In the genomic region with DNA sequence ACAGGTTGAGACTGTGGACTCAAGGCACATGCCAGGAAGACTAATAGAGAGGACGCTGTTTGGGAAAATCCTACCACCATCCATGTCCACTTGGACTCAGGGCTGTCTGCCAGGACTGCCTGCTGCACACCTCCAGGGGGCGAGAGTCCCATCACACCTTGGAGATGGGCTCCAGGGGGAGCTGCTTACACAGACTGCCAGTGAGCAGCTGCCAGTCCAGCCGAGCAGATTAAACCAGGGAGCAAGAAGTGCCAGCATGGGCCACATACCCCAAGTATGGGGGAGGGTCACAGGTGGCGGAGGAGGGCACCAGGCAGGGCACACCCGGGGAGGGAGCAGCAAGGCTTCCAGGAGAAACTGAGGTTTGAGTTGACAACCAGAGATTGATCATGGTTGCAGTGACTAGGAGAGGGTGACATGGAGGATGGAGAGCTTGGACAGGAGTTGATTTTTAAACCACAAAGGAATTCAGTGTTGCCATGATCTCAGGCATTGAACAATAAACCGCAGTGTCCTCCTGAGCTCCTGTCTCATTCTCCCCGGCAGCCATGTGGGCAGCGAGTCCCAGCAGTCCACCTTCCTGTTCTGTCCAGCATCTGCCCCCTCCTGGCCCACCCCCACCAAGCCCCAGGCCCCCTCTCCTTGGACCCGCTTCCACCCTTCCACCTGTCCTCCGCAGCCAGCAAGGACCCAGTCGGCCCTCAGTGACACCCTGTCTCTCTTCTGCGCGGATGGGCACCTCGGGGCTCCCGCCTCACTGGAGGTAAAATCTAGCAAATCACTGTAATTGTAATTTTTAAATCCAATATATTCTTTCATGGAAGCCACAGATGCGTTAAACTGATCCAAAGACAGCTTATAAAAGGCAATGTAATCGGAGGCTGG, we compare ENCODE assay signal across 9 cellular contexts. TPM values are rescaled to one million over a fixed set of nuclear protein-coding genes. Genes with fewer than 3 reads are reported as not detected.
DNase-seq lines count a peak whose midpoint lies in the region; ATAC-seq and TF ChIP-seq lines count a peak whose summit lies in the region.
"Had no signal": no experiment of that assay in that cellular context is flagged by ENCODE, and none has a peak within 500 bp of the region (broad histone marks: within the 10 kb centered on the region; RNA-seq: fewer than 3 reads in every experiment).

No MANE protein-coding gene starts in this region.

- H3K79me2 ChIP-seq in hepatocyte (peaks cover 15% of the 10 kb centered on the region), H9 (ENCODE audit: insufficient read depth, low read length) (peaks cover 6% of the 10 kb centered on the region; the same call in 1 of the 2 replicates)

- TF ChIP-seq POLR2A in vagina (IDR thresholded peaks at IDR 0.05): no peak

- H3K14ac ChIP-seq in H9 (ENCODE audit: insufficient read depth, low read length): no peak overlapping the region

- no peaks in the 10 kb centered on the region for H3K36me3 Mint-ChIP-seq in glutamatergic neuron (ENCODE audit: unreplicated experiment)
- no peaks in the 10 kb centered on the region for H3K36me3 Mint-ChIP-seq in H9 (ENCODE audit: insufficient read depth in 1 of 3, low read depth in 3 of 3)

- no peak overlapping the region for H4K5ac ChIP-seq in H9 (ENCODE audit: insufficient read length, low read depth, low read length)

- no peak overlapping the region for H4K91ac ChIP-seq in H9 (ENCODE audit: insufficient read length, low read depth, low read length)

- no peak overlapping the region for H3K23ac ChIP-seq in H9 (ENCODE audit: insufficient read length, low read depth, low read length)

- H3T11ph ChIP-seq in H9 (ENCODE audit: low read length): no peak overlapping the region

- H3K9me2 ChIP-seq in hepatocyte (replicated peaks; ENCODE audit: insufficient read depth): no peaks in the 10 kb centered on the region

- H2AFZ ChIP-seq in hepatocyte (no peak overlapping the region), H9 (ENCODE audit: low read length) (no peak overlapping the region)

- H2BK12ac ChIP-seq in H9 (ENCODE audit: insufficient read length, low read depth, low read length): no peak overlapping the region

- H4K8ac ChIP-seq in H9 (replicated peaks; ENCODE audit: insufficient read length, low read depth, low read length): no peak overlapping the region

- no peak overlapping the region for H2BK120ac ChIP-seq in H9 (ENCODE audit: low read depth, low read length, poor library complexity, severe bottlenecking)

- H4K20me1 ChIP-seq in hepatocyte (ENCODE audit: insufficient read depth, poor library complexity, severe bottlenecking): peaks cover 9% of the 10 kb centered on the region
- no peaks in the 10 kb centered on the region for H4K20me1 ChIP-seq in H9 (ENCODE audit: control insufficient read depth, insufficient read depth, insufficient read length)

- DNase-seq in BE2C: peak; percentile 64
- no peak for DNase-seq in GM06990 (ENCODE audit: extremely low read depth, insufficient read length)
- peak; percentile 28 for DNase-seq in NCI-H2196 treated with DMSO at 0.1 percent for 48 hours (lab: John Stamatoyannopoulos, UW; ENCODE audit: unreplicated experiment)
- DNase-seq in hepatocyte (ENCODE audit: low spot score): peak; percentile 32
- no peak for DNase-seq in glutamatergic neuron
- no peak for DNase-seq in vagina (ENCODE audit: extremely low spot score in 2 of 2)
- DNase-seq in H9: no peak
- DNase-seq: NCI-H446 treated with DMSO at 0.1 percent for 48 hours had no signal

- H2BK5ac ChIP-seq in H9 (ENCODE audit: insufficient read length, low read length): no peak overlapping the region

- H3K27ac ChIP-seq in hepatocyte (no peak overlapping the region), vagina (no peak overlapping the region), H9 (ENCODE audit: insufficient read length, low read depth, low read length) (no peak overlapping the region)

- no peaks in the 10 kb centered on the region for H3K36me3 ChIP-seq in BE2C
- H3K36me3 ChIP-seq in GM06990 (ENCODE audit: control insufficient read depth, insufficient read depth, low read length): no peaks in the 10 kb centered on the region
- no peaks in the 10 kb centered on the region for H3K36me3 ChIP-seq in hepatocyte (replicated peaks; ENCODE audit: insufficient read depth, low read depth)
- H3K36me3 ChIP-seq in vagina: no peaks in the 10 kb centered on the region

- H3K4me1 Mint-ChIP-seq in glutamatergic neuron (ENCODE audit: low read depth, unreplicated experiment) (peaks cover 7% of the 10 kb centered on the region), H9 (peaks cover 12 to 19% of the 10 kb centered on the region in 2 experiments)

- 83% methylated on average over 17 of the region's 17 CpGs for WGBS in hepatocyte (ENCODE audit: low lambda C conversion rate, missing lambda C conversion rate)
- no CpG with 5 or more reads among the region's 17 CpGs for WGBS in H9 (ENCODE audit: extremely low coverage, insufficient read length, low lambda C conversion rate)

- no peak overlapping the region for H3K9ac ChIP-seq in H9 (ENCODE audit: extremely low read depth, insufficient read length, low read length)

- no peak for ATAC-seq in HG03280 (IDR thresholded peaks at IDR 0.05; ENCODE audit: unreplicated experiment)

- no peak overlapping the region for H3K4me3 Mint-ChIP-seq in glutamatergic neuron (ENCODE audit: unreplicated experiment)
- H3K4me3 Mint-ChIP-seq in H9: no peak overlapping the region

- H3K27ac Mint-ChIP-seq in glutamatergic neuron (ENCODE audit: unreplicated experiment) (no peak overlapping the region), H9 (no peak overlapping the region)

- H3K4me1 ChIP-seq in BE2C (peaks cover 16% of the 10 kb centered on the region), hepatocyte (ENCODE audit: insufficient read depth) (peaks cover 12% of the 10 kb centered on the region), vagina (peaks cover 21% of the 10 kb centered on the region), H9 (ENCODE audit: insufficient read depth, low read length) (no peaks in the 10 kb centered on the region)

- no peak overlapping the region for H3K18ac ChIP-seq in H9 (ENCODE audit: insufficient read length, low read depth, low read length)

- no peak overlapping the region for H2BK20ac ChIP-seq in H9 (ENCODE audit: low read depth, low read length, poor library complexity, severe bottlenecking)

- no peak overlapping the region for H2BK15ac ChIP-seq in H9 (ENCODE audit: low read depth, low read length)

- no peak overlapping the region for H3K56ac ChIP-seq in H9 (ENCODE audit: insufficient read length, low read depth, low read length)

- H3K79me1 ChIP-seq in H9 (ENCODE audit: insufficient read depth, low read depth, low read length, poor library complexity, severe bottlenecking): peaks cover under 1% of the 10 kb centered on the region

- H3K9me3 Mint-ChIP-seq in glutamatergic neuron (ENCODE audit: unreplicated experiment) (peaks cover 2% of the 10 kb centered on the region), H9 (no peaks in the 10 kb centered on the region)

- no peak overlapping the region for H3K4me2 ChIP-seq in hepatocyte
- H3K4me2 ChIP-seq in H9 (ENCODE audit: insufficient read depth, insufficient read length, low read length): no peak overlapping the region

- H3K9me3 ChIP-seq in BE2C (no peaks in the 10 kb centered on the region), hepatocyte (ENCODE audit: low read depth) (no peaks in the 10 kb centered on the region), vagina (no peaks in the 10 kb centered on the region), H9 (ENCODE audit: control insufficient read depth, low read depth, low read length) (no peaks in the 10 kb centered on the region)

- H3K27me3 Mint-ChIP-seq in glutamatergic neuron (ENCODE audit: unreplicated experiment) (no peaks in the 10 kb centered on the region), H9 (ENCODE audit: low read depth) (peaks cover 10% of the 10 kb centered on the region)

- H3K23me2 ChIP-seq in H9 (ENCODE audit: insufficient read length, low read depth, low read length, poor library complexity, severe bottlenecking): peaks cover 15% of the 10 kb centered on the region

- H2AK5ac ChIP-seq in H9 (ENCODE audit: insufficient read length, low read length): no peak overlapping the region

- TF ChIP-seq CTCF in BE2C (IDR thresholded peaks at IDR 0.05; ENCODE audit: low read depth, low read length) (peak; percentile 70), GM06990 (IDR thresholded peaks at IDR 0.05; ENCODE audit: insufficient read depth, low read length, poor library complexity, severe bottlenecking) (peak; percentile 43), hepatocyte (IDR thresholded peaks at IDR 0.05; ENCODE audit: poor library complexity) (no peak), glutamatergic neuron (IDR thresholded peaks at IDR 0.05; ENCODE audit: partially characterized antibody, unreplicated experiment) (no peak), vagina (IDR thresholded peaks at IDR 0.05) (no peak), H9 (conservative IDR thresholded peaks at IDR 0.05) (no peak; the same call in 2 of the 3 replicates)

- intact Hi-C loops in vagina (cut with DNase I): no loop called here

- H3K4ac ChIP-seq in H9 (ENCODE audit: low read depth, low read length): no peak overlapping the region

- no peak overlapping the region for H3K4me3 ChIP-seq in BE2C (ENCODE audit: low read depth, low read length)
- no peak overlapping the region for H3K4me3 ChIP-seq in GM06990 (replicated peaks; ENCODE audit: low read depth, low read length)
- H3K4me3 ChIP-seq in hepatocyte: no peak overlapping the region
- no peak overlapping the region for H3K4me3 ChIP-seq in vagina

- H3K27me3 ChIP-seq in BE2C (no peaks in the 10 kb centered on the region), GM06990 (replicated peaks; ENCODE audit: control insufficient read depth, insufficient read depth, low read length) (no peaks in the 10 kb centered on the region; the same call in 1 of the 2 replicates), hepatocyte (no peaks in the 10 kb centered on the region), vagina (no peaks in the 10 kb centered on the region), H9 (ENCODE audit: insufficient read depth, low read length) (no peaks in the 10 kb centered on the region)

RNA-seq across cellular contexts. Expression of a gene that starts 3.1 kb away (rescaled TPM):
- polyA plus RNA-seq in BE2C (2012; ENCODE audit: insufficient read depth, insufficient read length, low read depth): 28.4 TPM
- 22.2 and 24.9 TPM in 2 replicates for total RNA-seq in hepatocyte
- 27.5 and 27.7 TPM in 2 replicates for polyA plus RNA-seq in hepatocyte
- 270 TPM for total RNA-seq in glutamatergic neuron (ENCODE audit: unreplicated experiment)
- total RNA-seq in vagina: 8.3 TPM
- 58.7 and 58.9 TPM in 2 replicates for total RNA-seq in H9 (2021)

RNA-seq across cellular contexts. Expression of a gene that starts 30.0 kb away (rescaled TPM):
- 108 TPM for polyA plus RNA-seq in BE2C (2012; ENCODE audit: insufficient read depth, insufficient read length, low read depth)
- 13.4 and 14.9 TPM in 2 replicates for total RNA-seq in hepatocyte
- 13.3 and 13.4 TPM in 2 replicates for polyA plus RNA-seq in hepatocyte
- 31.6 TPM for total RNA-seq in glutamatergic neuron (ENCODE audit: unreplicated experiment)
- 13.0 TPM for total RNA-seq in vagina
- total RNA-seq in H9 (2021): 16.4 and 17.8 TPM in 2 replicates

Comparison
In these comparisons a context has a peak if more than half of its experiments do, and no peak if none do; other contexts are left out.
1. DNase-seq: peak in BE2C (single experiment), NCI-H2196 treated with DMSO at 0.1 percent for 48 hours (single experiment) and hepatocyte (single experiment); none in GM06990 (single experiment), glutamatergic neuron (single experiment), vagina (0 of 2) and H9 (single experiment).
2. CTCF ChIP-seq: peak in BE2C (single experiment) and GM06990 (single experiment); none in hepatocyte (single experiment), glutamatergic neuron (single experiment), vagina (0 of 3) and H9 (single experiment).